In the genomic region with DNA sequence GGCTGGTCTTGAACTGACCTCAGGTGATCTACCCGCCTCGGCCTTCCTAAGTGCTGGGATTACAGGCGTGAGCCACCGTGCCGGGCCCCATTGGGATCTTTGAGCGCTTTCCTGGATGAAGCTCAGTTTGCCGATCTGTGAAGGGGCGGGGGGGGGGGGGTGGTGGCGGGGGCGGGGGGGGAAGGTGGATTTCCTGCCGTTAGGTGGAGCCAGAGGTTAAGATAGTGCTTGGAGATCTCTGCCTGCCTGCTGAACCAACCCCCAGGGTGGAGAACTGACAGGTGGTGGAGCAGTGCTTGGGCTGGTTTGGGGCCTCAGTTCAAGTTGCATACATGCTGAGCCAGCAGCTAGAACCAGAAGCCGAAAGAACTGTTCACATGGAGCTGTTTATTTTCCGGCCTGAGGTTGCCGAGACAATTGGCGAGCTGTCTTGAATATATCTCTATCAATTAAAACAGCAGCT, we compare ENCODE assay signal across 8 cellular contexts. TPM values are rescaled to one million over a fixed set of nuclear protein-coding genes. Genes with fewer than 3 reads are reported as not detected.
A peak's percentile ranks its signal among the peaks of the same experiment; 100 is the strongest.
DNase-seq lines count a peak whose midpoint lies in the region; ATAC-seq lines count a peak whose summit lies in the region.

No MANE protein-coding gene starts in this region.

- H3K4me1 ChIP-seq in duodenal mucosa (ENCODE audit: control insufficient read depth in 1 of 2, insufficient read depth in 2 of 2, low read length in 2 of 2): peaks cover 18 to 26% of the 10 kb centered on the region in 2 donors

- H3K9me3 Mint-ChIP-seq in activated CD4-positive, alpha-beta memory T cell treated with anti-CD3 and anti-CD28 coated beads, Interleukin-2, amount 10 ng/mL, durations not matched to agents 7 days and 5 days: no peaks in the 10 kb centered on the region

- H3K36me3 ChIP-seq in duodenal mucosa (ENCODE audit: control insufficient read depth in 1 of 2, insufficient read depth in 2 of 2, low read length in 2 of 2): no peaks in the 10 kb centered on the region

- no peaks in the 10 kb centered on the region for H3K36me3 Mint-ChIP-seq in activated CD4-positive, alpha-beta memory T cell treated with anti-CD3 and anti-CD28 coated beads, Interleukin-2, amount 10 ng/mL, durations not matched to agents 7 days and 5 days (ENCODE audit: low read depth)

- H3K4me3 Mint-ChIP-seq in activated CD4-positive, alpha-beta memory T cell treated with anti-CD3 and anti-CD28 coated beads, Interleukin-2, amount 10 ng/mL, durations not matched to agents 7 days and 5 days: peak overlapping the region; percentile 82

- peaks cover 43% of the 10 kb centered on the region for H3K4me1 Mint-ChIP-seq in activated CD4-positive, alpha-beta memory T cell treated with anti-CD3 and anti-CD28 coated beads, Interleukin-2, amount 10 ng/mL, durations not matched to agents 7 days and 5 days

- no peak overlapping the region for H3K27ac ChIP-seq in duodenal mucosa (ENCODE audit: low read depth, low read length)

- H3K27me3 ChIP-seq in duodenal mucosa (ENCODE audit: control insufficient read depth in 1 of 2, insufficient read depth in 2 of 2, low read length in 2 of 2): peaks cover 14 to 34% of the 10 kb centered on the region in 2 donors

- CTCF ChIA-PET in activated CD4-positive, alpha-beta memory T cell treated with anti-CD3 and anti-CD28 coated beads, Interleukin-2, amount 10 ng/mL, durations not matched to agents 7 days and 5 days (lab: Charles Lee): interaction anchor here (0.6 to 5.2 kb wide), 27 partner anchors 9 to 256 kb away, joined by 3 to 92 read pairs (median 5); partner anchors contain the start of gene RBBP5

- H3K27me3 Mint-ChIP-seq in activated CD4-positive, alpha-beta memory T cell treated with anti-CD3 and anti-CD28 coated beads, Interleukin-2, amount 10 ng/mL, durations not matched to agents 7 days and 5 days: peaks cover 37% of the 10 kb centered on the region

- H3K9ac ChIP-seq in duodenal mucosa (ENCODE audit: low read depth in 1 of 2, low read length in 2 of 2): no peak overlapping the region

- POLR2A ChIA-PET in activated CD4-positive, alpha-beta memory T cell treated with anti-CD3 and anti-CD28 coated beads, Interleukin-2, amount 10 ng/mL, durations not matched to agents 7 days and 5 days (lab: Charles Lee): interaction anchor here (0.9 to 4.1 kb wide), 8 partner anchors 9 to 108 kb away, joined by 3 to 26 read pairs (median 10); partner anchors contain the start of genes DSTYK and RBBP5

- DNase-seq in AML-193 (lab: John Stamatoyannopoulos, UW): peak; percentile 43 to 47
- peak; percentile 48 for DNase-seq in HCEC 1CT
- peak; percentile 64 for DNase-seq in NCI-H524 treated with DMSO at 0.1 percent for 48 hours (lab: John Stamatoyannopoulos, UW)
- peak; percentile 77 for DNase-seq in activated CD4-positive, alpha-beta memory T cell treated with anti-CD3 and anti-CD28 coated beads, Interleukin-2, amount 10 ng/mL, durations not matched to agents 7 days and 5 days
- DNase-seq in lung microvascular endothelial cell (ENCODE audit: low read depth in 2 of 2): peak; percentile 33 to 36
- DNase-seq in stimulated activated CD8-positive, alpha-beta memory T cell treated with anti-CD3 and anti-CD28 coated beads, Interleukin-12 subunit alpha, Interleukin-12 subunit beta, amount 100 ng/mL, for 4 hours (ENCODE audit: low read depth): peak; percentile 20

- peak overlapping the region; percentile 55 to 68 for H3K4me3 ChIP-seq in duodenal mucosa (ENCODE audit: low read depth in 1 of 2, low read length in 2 of 2)

- H3K27ac Mint-ChIP-seq in activated CD4-positive, alpha-beta memory T cell treated with anti-CD3 and anti-CD28 coated beads, Interleukin-2, amount 10 ng/mL, durations not matched to agents 7 days and 5 days: peak overlapping the region; percentile 14

- ATAC-seq in GM18511 (IDR thresholded peaks at IDR 0.05; ENCODE audit: unreplicated experiment): no peak

- no peaks in the 10 kb centered on the region for H3K9me3 ChIP-seq in duodenal mucosa (ENCODE audit: control insufficient read depth in 1 of 2, low read length in 2 of 2)

RNA-seq across cellular contexts. Expression of gene TMCC2, which starts 1.7 kb away (rescaled TPM):
- 1 to 10 TPM; 1.8 TPM for total RNA-seq in activated CD4-positive, alpha-beta memory T cell treated with anti-CD3 and anti-CD28 coated beads, Interleukin-2, amount 10 ng/mL, durations not matched to agents 7 days and 5 days
- 0.40 and 0.44 TPM in 2 replicates for total RNA-seq in lung microvascular endothelial cell

RNA-seq across cellular contexts. Expression of gene DSTYK, which starts 17.9 kb away (rescaled TPM):
- total RNA-seq in activated CD4-positive, alpha-beta memory T cell treated with anti-CD3 and anti-CD28 coated beads, Interleukin-2, amount 10 ng/mL, durations not matched to agents 7 days and 5 days: 1 to 10 TPM; 8.8 to 9.2 TPM
- 8.9 and 10.9 TPM in 2 replicates for total RNA-seq in lung microvascular endothelial cell

Comparison
In these comparisons a context has a peak if more than half of its experiments do, and no peak if none do; other contexts are left out.
1. DNase-seq: peak in every context shown above with its lines; median percentile 77 in activated CD4-positive, alpha-beta memory T cell treated with anti-CD3 and anti-CD28 coated beads, Interleukin-2, amount 10 ng/mL, durations not matched to agents 7 days and 5 days; 64 in NCI-H524 treated with DMSO at 0.1 percent for 48 hours; 48 in HCEC 1CT; 45 in AML-193; 34 in lung microvascular endothelial cell; 20 in stimulated activated CD8-positive, alpha-beta memory T cell treated with anti-CD3 and anti-CD28 coated beads, Interleukin-12 subunit alpha, Interleukin-12 subunit beta, amount 100 ng/mL, for 4 hours.